In the genomic region with DNA sequence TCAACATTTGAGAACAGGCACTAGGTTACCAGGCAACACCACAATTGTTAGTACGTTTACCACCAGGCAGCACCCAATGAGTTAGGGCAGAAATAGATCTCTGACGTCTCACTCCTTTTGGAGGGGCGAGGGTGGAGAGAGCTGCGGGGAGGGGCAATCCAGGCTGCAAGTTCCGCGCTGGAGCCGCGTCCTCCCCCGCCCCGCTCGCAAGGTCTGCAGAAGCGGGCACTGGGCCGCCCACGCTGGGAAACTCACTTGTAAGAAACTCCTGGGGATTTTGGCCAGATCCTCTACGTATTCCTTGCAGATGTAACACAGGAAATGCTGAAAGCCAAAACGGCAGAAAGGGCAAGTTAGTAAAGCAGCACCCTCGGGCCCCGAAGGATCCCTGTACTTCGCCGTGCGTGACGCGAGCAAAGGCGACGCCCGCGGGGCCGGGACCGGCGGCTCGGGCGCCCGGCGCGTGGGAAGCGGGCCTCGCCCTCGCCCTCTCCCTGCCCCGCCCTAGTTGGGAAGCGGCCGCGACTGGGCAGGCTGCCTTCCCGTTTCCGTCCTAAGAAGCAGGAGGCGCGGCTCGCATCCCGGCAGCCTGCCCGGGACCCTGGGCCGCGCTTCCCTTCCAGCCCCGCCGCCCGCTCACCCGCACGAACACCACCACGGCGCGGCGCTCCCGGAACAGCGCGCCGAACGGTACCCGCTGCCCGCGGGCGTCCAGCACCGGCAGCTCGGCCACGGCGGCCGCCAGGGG, we compare ENCODE assay signal across 8 cellular contexts. TPM values are rescaled to one million over a fixed set of nuclear protein-coding genes. Genes with fewer than 3 reads are reported as not detected.
DNase-seq lines count a peak whose midpoint lies in the region; ATAC-seq and TF ChIP-seq lines count a peak whose summit lies in the region.

No MANE protein-coding gene starts in this region.

- intact Hi-C loops in CD8-positive, alpha-beta T cell (cut with DNase I, micrococcal nuclease): loop anchor here (1.0 to 10.0 kb wide), 13 partner anchors 32 to 1337 kb away; partner anchors contain the start of genes ERCC6L2 (in 2 of the 2), ZNF367 (in 2 of the 2), ZNF510 (in 2 of the 2) and FANCC (in 1 of the 2)
- intact Hi-C loops in IMR-90 (cut with micrococcal nuclease): loop anchor here (1.0 to 5.0 kb wide), 3 partner anchors 87 to 236 kb away; partner anchors contain the start of gene ZNF367

- peak overlapping the region; percentile 69; the same call in 1 of the 2 replicates for H3K23ac ChIP-seq in IMR-90 (ENCODE audit: low read depth, low read length)

- H3K27me3 ChIP-seq in CD8-positive, alpha-beta T cell (ENCODE audit: insufficient read depth, low read length): no peaks in the 10 kb centered on the region
- no peaks in the 10 kb centered on the region; the same call in 1 of the 2 replicates for H3K27me3 ChIP-seq in IMR-90 (ENCODE audit: control insufficient read depth, insufficient read depth, low read length)

- H4K20me1 ChIP-seq in IMR-90 (ENCODE audit: insufficient read depth, low read length): no peaks in the 10 kb centered on the region

- H3K18ac ChIP-seq in IMR-90 (ENCODE audit: low read depth, low read length): no peak overlapping the region

- TF ChIP-seq RAD21 in IMR-90 (IDR thresholded peaks at IDR 0.05; ENCODE audit: low read length): no peak

- H3K79me1 ChIP-seq in IMR-90 (ENCODE audit: low read depth in 1 of 2, low read length in 2 of 2): peaks cover 0 to 21% of the 10 kb centered on the region in 2 experiments; a peak in 2 of 4 replicates

- H3K9me1 ChIP-seq in IMR-90 (ENCODE audit: insufficient read depth, low read length): 0 out of 2 replicates have a peak, but pooled peaks cover 3% of the 10 kb centered on the region

- peak; percentile 88 for ATAC-seq in CD8-positive, alpha-beta T cell
- ATAC-seq in GM21381 (IDR thresholded peaks at IDR 0.05; ENCODE audit: unreplicated experiment) (peak; percentile 56), IMR-90 (ENCODE audit: low read depth) (peak; percentile 80)

- H2BK120ac ChIP-seq in IMR-90 (ENCODE audit: low read depth, low read length): peak overlapping the region; percentile 27; the same call in 1 of the 2 replicates

- dilution Hi-C loops in IMR-90 (cut with HindIII; ENCODE audit: low sequenced_read_pairs, unreplicated experiment): no loop called here

- peak; percentile 12 for TF ChIP-seq POLR2A in IMR-90 (IDR thresholded peaks at IDR 0.05; ENCODE audit: low read depth, low read length)

- H3K9me3 Mint-ChIP-seq in CD8-positive, alpha-beta T cell: no peaks in the 10 kb centered on the region
- no peaks in the 10 kb centered on the region for H3K9me3 Mint-ChIP-seq in nephron progenitor cell

- H3K9ac ChIP-seq in IMR-90 (ENCODE audit: low read depth, low read length): peak overlapping the region; percentile 64

- in situ Hi-C loops in IMR-90 (cut with MboI; ENCODE audit: low sequenced_read_pairs): loop anchor here (10.0 kb wide), 1 partner anchor 240 kb away; the partner anchor contains the start of gene ZNF367

- H2AK9ac ChIP-seq in IMR-90 (replicated peaks; ENCODE audit: low read depth, low read length, poor library complexity): peak overlapping the region; percentile 85

- CTCF ChIA-PET in CD8-positive, alpha-beta T cell (lab: Charles Lee): interaction anchor here (0.9 to 1.2 kb wide), 2 partner anchors 326 to 436 kb away, joined by 3 read pairs; no protein-coding TSS in a partner anchor
- CTCF ChIA-PET in IMR-90 (lab: Yijun Ruan, JAX): interaction anchor here (0.7 kb wide), 1 partner anchor 14 kb away, joined by 3 read pairs; no protein-coding TSS in a partner anchor
- CTCF ChIA-PET in RWPE1 (lab: Yijun Ruan, JAX): interaction anchor here (0.9 kb wide), 1 partner anchor 238 kb away, joined by 3 read pairs; no protein-coding TSS in a partner anchor

- H3K4ac ChIP-seq in IMR-90 (ENCODE audit: low read depth, low read length): peak overlapping the region; percentile 55

- WGBS in IMR-90 (ENCODE audit: extremely low coverage in 2 of 2, insufficient read length in 1 of 2), 2 experiments: 0% methylated on average over 50 of the region's 74 CpGs; no CpG with 5 or more reads in 1 of the 2 experiments

- H2AFZ ChIP-seq in IMR-90 (replicated peaks; ENCODE audit: low read length, poor library complexity): peak overlapping the region; percentile 98

- peaks cover 7% of the 10 kb centered on the region for H3K4me1 ChIP-seq in CD8-positive, alpha-beta T cell (ENCODE audit: insufficient read depth, low read length)
- H3K4me1 ChIP-seq in IMR-90 (ENCODE audit: control insufficient read depth, insufficient read depth, low read length): no peaks in the 10 kb centered on the region

- peak; percentile 52 to 92 (median 76) for DNase-seq in CD8-positive, alpha-beta T cell
- DNase-seq in IMR-90: peak; percentile 86
- peak; percentile 79 for DNase-seq in RWPE1 (ENCODE audit: low spot score)
- DNase-seq in activated gamma-delta T cell (lab: John Stamatoyannopoulos, UW): peak; percentile 62
- DNase-seq in fibroblast of villous mesenchyme (ENCODE audit: low read depth): peak; percentile 87
- peak; percentile 66 for DNase-seq in nephron progenitor cell
- peak; percentile 60 for DNase-seq in stimulated activated naive CD4-positive, alpha-beta T cell treated with Interleukin-2 at 50 U/mL for 16 hours (lab: John Stamatoyannopoulos, UW)

- H2BK5ac ChIP-seq in IMR-90 (ENCODE audit: low read depth, low read length, poor library complexity, severe bottlenecking): peak overlapping the region; percentile 61

- peak overlapping the region; percentile 71 for H3K4me3 ChIP-seq in CD8-positive, alpha-beta T cell (ENCODE audit: low read depth, low read length)
- H3K4me3 ChIP-seq in IMR-90 (ENCODE audit: insufficient read depth, low read depth, low read length) (peak overlapping the region; percentile 61), fibroblast of villous mesenchyme (ENCODE audit: low read depth, low read length) (peak overlapping the region; percentile 70)

- BruUV-seq in IMR-90 (replicated peaks; lab: Mats Ljungman, UMichigan): no TSS peak

- no peaks in the 10 kb centered on the region for H3K9me3 ChIP-seq in CD8-positive, alpha-beta T cell (ENCODE audit: low read length)
- no peaks in the 10 kb centered on the region for H3K9me3 ChIP-seq in IMR-90 (ENCODE audit: control insufficient read depth, insufficient read depth, low read length)

- H3K36me3 Mint-ChIP-seq in CD8-positive, alpha-beta T cell: peaks cover 16% of the 10 kb centered on the region
- H3K36me3 Mint-ChIP-seq in nephron progenitor cell (ENCODE audit: low read depth): peaks cover 18% of the 10 kb centered on the region

- H3K4me1 Mint-ChIP-seq in CD8-positive, alpha-beta T cell (ENCODE audit: low read depth): peaks cover 22% of the 10 kb centered on the region
- peaks cover 9% of the 10 kb centered on the region for H3K4me1 Mint-ChIP-seq in nephron progenitor cell

- peak overlapping the region; percentile 25; the same call in 1 of the 2 replicates for H3K14ac ChIP-seq in IMR-90 (replicated peaks; ENCODE audit: low read depth, low read length)

- H2BK20ac ChIP-seq in IMR-90 (ENCODE audit: low read depth, low read length): no peak overlapping the region; the same call in 1 of the 2 replicates

- TF ChIP-seq CTCF in CD8-positive, alpha-beta T cell (IDR thresholded peaks at IDR 0.05): no peak
- peak; percentile 24; the same call in 1 of the 2 replicates for TF ChIP-seq CTCF in IMR-90 (conservative IDR thresholded peaks at IDR 0.05; ENCODE audit: low read depth, low read length)
- peak; percentile 68 for TF ChIP-seq CTCF in RWPE1 (conservative IDR thresholded peaks at IDR 0.05; ENCODE audit: low read depth)
- no peak for TF ChIP-seq CTCF in fibroblast of villous mesenchyme (IDR thresholded peaks at IDR 0.05; ENCODE audit: insufficient read depth, low read depth, low read length)
- TF ChIP-seq CTCF in nephron progenitor cell (IDR thresholded peaks at IDR 0.05): no peak

- no peak overlapping the region for H2AK5ac ChIP-seq in IMR-90 (ENCODE audit: low read depth, low read length)

- H4K5ac ChIP-seq in IMR-90 (ENCODE audit: low read depth, low read length): no peak overlapping the region

- H3K36me3 ChIP-seq in CD8-positive, alpha-beta T cell (ENCODE audit: insufficient read depth, low read length): no peaks in the 10 kb centered on the region
- H3K36me3 ChIP-seq in IMR-90 (ENCODE audit: control insufficient read depth, insufficient read depth, low read length): peaks cover 2% of the 10 kb centered on the region; the same call in 1 of the 2 replicates

- no peaks in the 10 kb centered on the region for H3K27me3 Mint-ChIP-seq in CD8-positive, alpha-beta T cell (ENCODE audit: low read depth)
- peaks cover 25% of the 10 kb centered on the region for H3K27me3 Mint-ChIP-seq in nephron progenitor cell (ENCODE audit: low read depth, poor library complexity)

- no peak overlapping the region; the same call in 2 of the 3 replicates for H2BK15ac ChIP-seq in IMR-90 (ENCODE audit: low read depth, low read length)

- H3K27ac ChIP-seq in CD8-positive, alpha-beta T cell (ENCODE audit: low read depth, low read length): peak overlapping the region; percentile 62
- H3K27ac ChIP-seq in IMR-90 (ENCODE audit: insufficient read depth, low read length): peak overlapping the region; percentile 45
- peak overlapping the region; percentile 99 for H3K27ac ChIP-seq in RWPE1

- H3K4me2 ChIP-seq in IMR-90 (ENCODE audit: low read depth, low read length): peak overlapping the region; percentile 87

- H4K91ac ChIP-seq in IMR-90 (ENCODE audit: insufficient read depth, low read depth, low read length): peak overlapping the region; percentile 43; the same call in 1 of the 2 replicates

- H3K4me3 Mint-ChIP-seq in CD8-positive, alpha-beta T cell: peak overlapping the region; percentile 97
- peak overlapping the region; percentile 84 for H3K4me3 Mint-ChIP-seq in nephron progenitor cell

- H4K8ac ChIP-seq in IMR-90 (ENCODE audit: low read depth in 2 of 2, low read length in 2 of 2): peak overlapping the region; percentile 39 to 84; a peak in 3 of 4 replicates

- peak overlapping the region; percentile 98 for H3K27ac Mint-ChIP-seq in CD8-positive, alpha-beta T cell
- H3K27ac Mint-ChIP-seq in nephron progenitor cell: peak overlapping the region; percentile 70

- H3K56ac ChIP-seq in IMR-90 (ENCODE audit: extremely low read depth, insufficient read depth, low read length): peak overlapping the region; percentile 26; the same call in 1 of the 2 replicates

- POLR2A ChIA-PET in CD8-positive, alpha-beta T cell (lab: Charles Lee): interaction anchor here (0.9 to 1.5 kb wide), 2 partner anchors 88 to 203 kb away, joined by 3 to 4 read pairs; no protein-coding TSS in a partner anchor
- POLR2A ChIA-PET in IMR-90 (lab: Charles Lee; ENCODE audit: unreplicated experiment): no interaction called here
- POLR2A ChIA-PET in RWPE1 (lab: Yijun Ruan, JAX; ENCODE audit: low non-redundant PET): interaction anchor here (1.0 to 1.4 kb wide), 2 partner anchors 26 to 234 kb away, joined by 3 to 4 read pairs; no protein-coding TSS in a partner anchor

RNA-seq across cellular contexts. Expression of gene PRXL2C, which starts 0.5 kb away (rescaled TPM):
- total RNA-seq in CD8-positive, alpha-beta T cell: 10 to 100 TPM; 17.8 to 19.4 TPM
- 9.0 and 10.0 TPM in 2 replicates for total RNA-seq in IMR-90 (2012; rRNA removed)
- 2.7 and 2.9 TPM in 2 replicates for polyA plus RNA-seq in IMR-90 (2012; rRNA removed)
- 0.87 and 1.8 TPM in 2 replicates for polyA plus RNA-seq in IMR-90 (2012; cell fraction: cytosol; rRNA removed)
- 0.75 and 1.3 TPM in 2 replicates for polyA plus RNA-seq in IMR-90 (2012; cell fraction: nucleus; rRNA removed; ENCODE audit: low replicate concordance)
- total RNA-seq in fibroblast of villous mesenchyme: 15.5 and 21.6 TPM in 2 replicates

RNA-seq across cellular contexts. Expression of gene CDC14B, which starts 35.0 kb away (rescaled TPM):
- total RNA-seq in CD8-positive, alpha-beta T cell: 1 to 10 TPM; 2.2 to 2.4 TPM
- total RNA-seq in IMR-90 (2012; rRNA removed) (24.7 and 26.3 TPM in 2 replicates), fibroblast of villous mesenchyme (13.2 and 26.8 TPM in 2 replicates)
- 8.6 and 9.7 TPM in 2 replicates for polyA plus RNA-seq in IMR-90 (2012; rRNA removed)
- polyA plus RNA-seq in IMR-90 (2012; cell fraction: cytosol; rRNA removed): 3.8 and 5.8 TPM in 2 replicates
- 5.9 and 22.5 TPM in 2 replicates for polyA plus RNA-seq in IMR-90 (2012; cell fraction: nucleus; rRNA removed; ENCODE audit: low replicate concordance)

Comparison
In these comparisons a context has a peak if more than half of its experiments do, and no peak if none do; other contexts are left out.
1. Peak in every context shown above with its lines: DNase-seq, ATAC-seq, H3K4me3 ChIP-seq and H3K27ac ChIP-seq.
2. H3K27ac ChIP-seq: peak in every context shown above with its lines; median percentile 99 in RWPE1; 62 in CD8-positive, alpha-beta T cell; 45 in IMR-90.
3. CTCF ChIP-seq: peak in IMR-90 (single experiment) and RWPE1 (single experiment); none in CD8-positive, alpha-beta T cell (single experiment), fibroblast of villous mesenchyme (single experiment) and nephron progenitor cell (single experiment).